Comparison of ENCODE assay signal across 21 cellular contexts in the genomic region with DNA sequence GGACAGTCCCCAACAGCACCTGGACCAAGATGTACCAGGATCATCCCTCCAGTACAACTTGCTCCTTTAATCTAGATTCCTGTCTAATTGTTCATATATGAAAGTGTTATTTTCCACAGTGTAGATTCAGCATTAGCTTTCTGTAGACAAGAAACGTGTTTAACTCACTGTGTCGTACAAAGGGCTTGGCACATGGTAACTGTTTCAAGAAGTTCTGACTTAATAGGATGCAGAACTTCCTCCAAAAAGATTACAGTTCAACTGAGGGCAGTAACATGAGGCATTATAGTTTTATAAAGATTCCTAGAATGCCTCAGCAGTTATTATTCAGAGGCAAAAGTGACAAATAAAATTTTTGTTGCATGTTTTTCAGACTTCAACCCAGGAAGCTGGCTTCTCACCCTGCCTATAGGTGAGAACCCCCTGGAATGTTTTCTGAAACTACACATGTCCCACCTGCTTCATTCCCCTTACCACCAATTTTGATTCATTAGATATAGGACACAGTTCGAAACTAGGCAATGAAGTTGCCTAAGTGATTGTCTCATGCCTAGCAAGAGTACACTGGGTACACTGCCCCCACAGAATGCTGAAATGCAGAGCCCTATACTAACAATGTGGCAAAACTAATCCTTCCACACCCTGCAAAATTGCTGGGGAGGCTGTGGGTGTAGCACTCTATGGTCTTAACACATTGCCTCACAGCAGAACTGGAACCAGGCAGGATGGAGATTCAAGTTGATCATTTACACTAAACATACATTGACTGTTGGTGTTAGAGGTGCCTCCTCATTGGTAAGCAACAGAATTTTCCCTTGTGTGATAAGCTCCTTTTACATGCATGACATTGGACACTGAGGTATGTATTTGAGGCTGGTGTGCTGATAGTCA. TPM values are rescaled to one million over a fixed set of nuclear protein-coding genes. Genes with fewer than 3 reads are reported as not detected.
DNase-seq lines count a peak whose midpoint lies in the region; ATAC-seq and TF ChIP-seq lines count a peak whose summit lies in the region.
"Had no signal": no experiment of that assay in that cellular context is flagged by ENCODE, and none has a peak within 500 bp of the region (broad histone marks: within the 10 kb centered on the region; RNA-seq: fewer than 3 reads in every experiment).

No MANE protein-coding gene starts in this region.

- POLR2A ChIA-PET in IMR-90 (lab: Charles Lee; ENCODE audit: unreplicated experiment) = no interaction called here

- H2BK20ac ChIP-seq in IMR-90 (ENCODE audit: low read depth, low read length) = no peak overlapping the region

- H2BK120ac ChIP-seq in IMR-90 (ENCODE audit: low read depth, low read length) = no peak overlapping the region

- DNase-seq in IMR-90 = no peak
- DNase-seq in endodermal cell = no peak
- no peak for DNase-seq in D341Med (ENCODE audit: low spot score)
- DNase-seq in activated CD4-positive, alpha-beta T cell treated with anti-CD3 and anti-CD28 coated beads for 4 hours = no peak
- no peak for DNase-seq in activated gamma-delta T cell (lab: John Stamatoyannopoulos, UW)
- no peak for DNase-seq in NCI-H1105 treated with DMSO at 0.1 percent for 48 hours (lab: John Stamatoyannopoulos, UW)
- DNase-seq: activated B cell treated with CpG ODN at 0.5 μM for 24 hours; activated CD8-positive, alpha-beta T cell treated with anti-CD3 and anti-CD28 coated beads for 36 hours; activated gamma-delta T cell treated with Interleukin-2 at 50 U/mL for 16 hours; AML-193; aorta; dermis blood vessel endothelial cell; DND-41; GOT3; NCI-H146; NCI-H2171; NCI-H526 treated with DMSO at 0.1 percent for 48 hours; T-helper 9 cell; testis had no signal

- no peak overlapping the region for H2AK5ac ChIP-seq in IMR-90 (ENCODE audit: low read depth, low read length)

- WGBS in IMR-90 (ENCODE audit: extremely low coverage in 2 of 2, insufficient read length in 1 of 2), 2 experiments = no CpG with 5 or more reads among the region's 3 CpGs
- 94 to 96% methylated on average over 3 of the region's 3 CpGs for WGBS in endodermal cell (ENCODE audit: insufficient coverage in 1 of 2, insufficient read length in 1 of 2), 2 experiments

- no peak overlapping the region for H4K5ac ChIP-seq in IMR-90 (ENCODE audit: low read depth, low read length)

- H3K56ac ChIP-seq in IMR-90 (ENCODE audit: extremely low read depth, insufficient read depth, low read length) = no peak overlapping the region

- H3K23ac ChIP-seq in IMR-90 (ENCODE audit: low read depth, low read length) = no peak overlapping the region

- H3K9me3 ChIP-seq in IMR-90 (ENCODE audit: control insufficient read depth, insufficient read depth, low read length) (no peaks in the 10 kb centered on the region), endodermal cell (ENCODE audit: control insufficient read depth, low read length) (no peaks in the 10 kb centered on the region), mucosa of rectum (ENCODE audit: control insufficient read depth in 2 of 2, low read length in 2 of 2) (no peaks in the 10 kb centered on the region)
- H3K9me3 ChIP-seq: testis had no signal

- no peaks in the 10 kb centered on the region for H3K36me3 Mint-ChIP-seq in endodermal cell (ENCODE audit: low read depth)

- H3K27ac ChIP-seq in IMR-90 (ENCODE audit: insufficient read depth, low read length) (no peak overlapping the region), endodermal cell (ENCODE audit: low read depth, low read length) (no peak overlapping the region), mucosa of rectum (ENCODE audit: low read depth in 2 of 2, low read length in 2 of 2) (peak overlapping the region; percentile 89 to 92)
- H3K27ac ChIP-seq: HL-60, testis had no signal

- H3K4me3 ChIP-seq in IMR-90 (ENCODE audit: insufficient read depth, low read depth, low read length) = no peak overlapping the region
- H3K4me3 ChIP-seq in endodermal cell (ENCODE audit: low read length) = no peak overlapping the region
- no peak overlapping the region for H3K4me3 ChIP-seq in mucosa of rectum (ENCODE audit: low read length in 2 of 2)
- H3K4me3 ChIP-seq: testis had no signal

- TF ChIP-seq POLR2A in IMR-90 (IDR thresholded peaks at IDR 0.05; ENCODE audit: low read depth, low read length) = no peak

- no peak overlapping the region for H2AK9ac ChIP-seq in IMR-90 (replicated peaks; ENCODE audit: low read depth, low read length, poor library complexity)

- H2BK5ac ChIP-seq in IMR-90 (ENCODE audit: low read depth, low read length, poor library complexity, severe bottlenecking) = no peak overlapping the region

- peaks cover 3% of the 10 kb centered on the region; the same call in 1 of the 2 replicates for H3K9me1 ChIP-seq in IMR-90 (ENCODE audit: insufficient read depth, low read length)

- no peak overlapping the region for H2AFZ ChIP-seq in IMR-90 (replicated peaks; ENCODE audit: low read length, poor library complexity)

- H3K4me1 Mint-ChIP-seq in endodermal cell = peaks cover 13% of the 10 kb centered on the region
- H3K4me1 Mint-ChIP-seq: activated B cell treated with CpG ODN at 0.5 μM for 24 hours had no signal

- no peak overlapping the region for H3K4me2 ChIP-seq in IMR-90 (ENCODE audit: low read depth, low read length)

- no peaks in the 10 kb centered on the region for H3K27me3 Mint-ChIP-seq in endodermal cell (ENCODE audit: insufficient read depth)
- H3K27me3 Mint-ChIP-seq: activated B cell treated with CpG ODN at 0.5 μM for 24 hours; activated CD8-positive, alpha-beta T cell treated with anti-CD3 and anti-CD28 coated beads for 36 hours had no signal

- H3K4me1 ChIP-seq in IMR-90 (ENCODE audit: control insufficient read depth, insufficient read depth, low read length) (peaks cover 9% of the 10 kb centered on the region), endodermal cell (ENCODE audit: control insufficient read depth, insufficient read depth, low read length) (no peaks in the 10 kb centered on the region), mucosa of rectum (ENCODE audit: control insufficient read depth in 2 of 2, insufficient read depth in 2 of 2, low read length in 2 of 2) (peaks cover 17 to 38% of the 10 kb centered on the region in 2 donors)
- H3K4me1 ChIP-seq: testis had no signal

- in situ Hi-C loops in IMR-90 (cut with MboI; ENCODE audit: low sequenced_read_pairs) = no loop called here

- H3K27me3 ChIP-seq in IMR-90 (ENCODE audit: control insufficient read depth, insufficient read depth, low read length) (no peaks in the 10 kb centered on the region), endodermal cell (ENCODE audit: control insufficient read depth, insufficient read depth, low read length, poor library complexity, severe bottlenecking) (no peaks in the 10 kb centered on the region), mucosa of rectum (ENCODE audit: control insufficient read depth in 2 of 2, insufficient read depth in 2 of 2, low read length in 2 of 2) (no peaks in the 10 kb centered on the region)
- H3K27me3 ChIP-seq: testis had no signal

- H3K9me3 Mint-ChIP-seq in endodermal cell = no peaks in the 10 kb centered on the region
- H3K9me3 Mint-ChIP-seq: activated B cell treated with CpG ODN at 0.5 μM for 24 hours; activated CD8-positive, alpha-beta T cell treated with anti-CD3 and anti-CD28 coated beads for 36 hours had no signal

- peak overlapping the region; percentile 10; the same call in 1 of the 2 replicates for H3K18ac ChIP-seq in IMR-90 (ENCODE audit: low read depth, low read length)

- no peak overlapping the region for H3K4me3 Mint-ChIP-seq in endodermal cell
- H3K4me3 Mint-ChIP-seq: activated B cell treated with CpG ODN at 0.5 μM for 24 hours; activated CD8-positive, alpha-beta T cell treated with anti-CD3 and anti-CD28 coated beads for 36 hours had no signal

- H3K36me3 ChIP-seq in IMR-90 (ENCODE audit: control insufficient read depth, insufficient read depth, low read length) (no peaks in the 10 kb centered on the region), endodermal cell (ENCODE audit: control insufficient read depth, insufficient read depth, low read length) (no peaks in the 10 kb centered on the region), mucosa of rectum (ENCODE audit: control insufficient read depth in 2 of 2, insufficient read depth in 2 of 2, low read length in 2 of 2) (no peaks in the 10 kb centered on the region)

- no peak for TF ChIP-seq CTCF in IMR-90 (conservative IDR thresholded peaks at IDR 0.05; ENCODE audit: low read depth, low read length)
- no peak for TF ChIP-seq CTCF in endodermal cell (conservative IDR thresholded peaks at IDR 0.05)

- no peak overlapping the region for H2BK15ac ChIP-seq in IMR-90 (ENCODE audit: low read depth, low read length)

- TF ChIP-seq RAD21 in IMR-90 (IDR thresholded peaks at IDR 0.05; ENCODE audit: low read length) = no peak

- intact Hi-C loops in IMR-90 (cut with micrococcal nuclease) = no loop called here

- no TSS peak for BruUV-seq in IMR-90 (replicated peaks; lab: Mats Ljungman, UMichigan)

- peak overlapping the region; percentile 48 for H3K27ac Mint-ChIP-seq in endodermal cell
- H3K27ac Mint-ChIP-seq: activated B cell treated with CpG ODN at 0.5 μM for 24 hours; activated CD8-positive, alpha-beta T cell treated with anti-CD3 and anti-CD28 coated beads for 36 hours had no signal

- no peak overlapping the region for H3K4ac ChIP-seq in IMR-90 (ENCODE audit: low read depth, low read length)

- ATAC-seq in IMR-90 (ENCODE audit: low read depth) = no peak
- ATAC-seq: activated CD8-positive, alpha-beta T cell treated with anti-CD3 and anti-CD28 coated beads for 36 hours had no signal

- dilution Hi-C loops in IMR-90 (cut with HindIII; ENCODE audit: low sequenced_read_pairs, unreplicated experiment) = no loop called here

- no peaks in the 10 kb centered on the region for H3K79me1 ChIP-seq in IMR-90 (ENCODE audit: low read depth in 1 of 2, low read length in 2 of 2)

- no peak overlapping the region; the same call in 1 of the 2 replicates for H4K91ac ChIP-seq in IMR-90 (ENCODE audit: insufficient read depth, low read depth, low read length)

- H4K20me1 ChIP-seq in IMR-90 (ENCODE audit: insufficient read depth, low read length) = no peaks in the 10 kb centered on the region

- CTCF ChIA-PET in IMR-90 (lab: Yijun Ruan, JAX) = interaction anchor here (0.9 kb wide), 1 partner anchor 13 kb away, joined by 3 read pairs; no protein-coding TSS in a partner anchor

- no peak overlapping the region for H4K8ac ChIP-seq in IMR-90 (ENCODE audit: low read depth in 2 of 2, low read length in 2 of 2)

- H3K14ac ChIP-seq in IMR-90 (replicated peaks; ENCODE audit: low read depth, low read length) = no peak overlapping the region

- no peak overlapping the region for H3K9ac ChIP-seq in IMR-90 (ENCODE audit: low read depth, low read length)
- no peak overlapping the region for H3K9ac ChIP-seq in endodermal cell (ENCODE audit: extremely low read depth, low read length, poor library complexity, severe bottlenecking)
- H3K9ac ChIP-seq in mucosa of rectum (ENCODE audit: low read depth in 1 of 2, low read length in 2 of 2) = peak overlapping the region; percentile 26 to 63

TF ChIP-seq in IMR-90, 13 proteins besides CTCF, POLR2A, EP300 and RAD21 (continues in another document):
- TF ChIP-seq CHD1 (IDR thresholded peaks at IDR 0.05; ENCODE audit: low read depth, low read length) = no peak

RNA-seq across cellular contexts. Expression of a gene that starts 22.6 kb away (rescaled TPM):
- total RNA-seq in IMR-90 (2012; rRNA removed) (5.6 and 9.7 TPM in 2 replicates), endodermal cell (10 to 100 TPM; 24.3 to 40.1 TPM)
- polyA plus RNA-seq in IMR-90 (2012; rRNA removed) = 1.7 and 2.4 TPM in 2 replicates
- polyA plus RNA-seq in IMR-90 (2012; cell fraction: cytosol; rRNA removed) = 0.53 and 0.80 TPM in 2 replicates
- 0.22 and 1.4 TPM in 2 replicates for polyA plus RNA-seq in IMR-90 (2012; cell fraction: nucleus; rRNA removed; ENCODE audit: low replicate concordance)
- 15.8 TPM for polyA plus RNA-seq in endodermal cell (2013, experiment 1 of 2)
- polyA plus RNA-seq in endodermal cell (2013, experiment 2 of 2) = 15.9 TPM
- total RNA-seq: activated B cell treated with CpG ODN at 0.5 μM for 24 hours had no signal

Comparison
In these comparisons a context has a peak if more than half of its experiments do, and no peak if none do; other contexts are left out.
1. H3K27ac ChIP-seq: peak in mucosa of rectum (2 of 2); none in IMR-90 (single experiment) and endodermal cell (single experiment).
2. H3K9ac ChIP-seq: peak in mucosa of rectum (2 of 2); none in IMR-90 (single experiment) and endodermal cell (single experiment).